Comparison of ENCODE assay signal across 28 cellular contexts in the genomic region with DNA sequence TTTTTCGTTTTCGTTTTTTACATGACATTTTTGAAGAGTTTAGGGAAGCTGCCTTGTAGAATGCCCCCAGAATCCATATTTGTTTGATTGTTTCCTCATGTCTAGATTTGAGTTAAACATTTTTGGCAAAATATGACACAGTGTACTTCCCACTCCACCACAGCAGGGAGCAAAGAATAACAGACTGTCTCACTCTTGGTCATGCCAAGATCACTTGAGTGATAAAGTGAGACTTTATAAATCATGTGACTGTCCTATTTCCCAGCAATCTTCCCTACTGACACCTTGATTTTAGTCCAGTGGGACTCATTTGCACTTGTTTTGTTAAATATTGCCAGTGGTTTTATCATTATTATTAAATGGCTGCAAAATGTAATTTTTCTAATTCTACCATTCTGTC. TPM values are rescaled to one million over a fixed set of nuclear protein-coding genes. Genes with fewer than 3 reads are reported as not detected.
DNase-seq lines count a peak whose midpoint lies in the region; ATAC-seq, FAIRE-seq and TF ChIP-seq lines count a peak whose summit lies in the region.
"Had no signal": no experiment of that assay in that cellular context is flagged by ENCODE, and none has a peak within 500 bp of the region (broad histone marks: within the 10 kb centered on the region; RNA-seq: fewer than 3 reads in every experiment).

No MANE protein-coding gene starts in this region.

- dilution Hi-C loops in endothelial cell of umbilical vein (cut with MboI; ENCODE audit: extremely low pct_ligation_motif_present, low sequenced_read_pairs), result no loop called here

- no peaks in the 10 kb centered on the region for H3K36me3 ChIP-seq in GM23338 (ENCODE audit: insufficient read depth)
- no peaks in the 10 kb centered on the region for H3K36me3 ChIP-seq in OCI-LY7 (ENCODE audit: insufficient read depth, low read length)
- no peaks in the 10 kb centered on the region for H3K36me3 ChIP-seq in endothelial cell of umbilical vein (ENCODE audit: control insufficient read depth in 2 of 2, extremely low read depth in 1 of 2, insufficient read depth in 2 of 2, low read length in 2 of 2)
- no peaks in the 10 kb centered on the region for H3K36me3 ChIP-seq in mucosa of descending colon (ENCODE audit: low read depth)
- H3K36me3 ChIP-seq: esophagus squamous epithelium, neutrophil, SJSA1, tibial artery had no signal

- no peaks in the 10 kb centered on the region for H3K9me3 ChIP-seq in OCI-LY7 (ENCODE audit: low read length)
- no peaks in the 10 kb centered on the region for H3K9me3 ChIP-seq in endothelial cell of umbilical vein (replicated peaks; ENCODE audit: control insufficient read depth, insufficient read depth, low read length)
- H3K9me3 ChIP-seq in mucosa of descending colon, result no peaks in the 10 kb centered on the region
- H3K9me3 ChIP-seq: esophagus squamous epithelium, neutrophil, psoas muscle, SJSA1, tibial artery had no signal

- no peak overlapping the region for H3K4me3 Mint-ChIP-seq in GM23338
- H3K4me3 Mint-ChIP-seq: activated CD8-positive, alpha-beta memory T cell treated with anti-CD3 and anti-CD28 coated beads, Interleukin-2, amount 10 ng/mL, durations not matched to agents 7 days and 5 days; CD4-positive, CD25-positive, alpha-beta regulatory T cell; memory B cell; stimulated activated naive CD8-positive, alpha-beta T cell treated with anti-CD3 and anti-CD28 coated beads, Interleukin-15, amount 100 ng/mL, for 72 hours had no signal

- ATAC-seq in GM23338 (no peak), mucosa of descending colon (no peak), GM19455 (IDR thresholded peaks at IDR 0.05; ENCODE audit: unreplicated experiment) (no peak)
- ATAC-seq: activated CD8-positive, alpha-beta memory T cell treated with anti-CD3 and anti-CD28 coated beads, Interleukin-2, amount 10 ng/mL, durations not matched to agents 7 days and 5 days; psoas muscle; stimulated activated naive CD8-positive, alpha-beta T cell treated with anti-CD3 and anti-CD28 coated beads, Interleukin-15, amount 100 ng/mL, for 72 hours had no signal

- no peak for FAIRE-seq in endothelial cell of umbilical vein (lab: Jason Lieb, UNC)
- no peak for FAIRE-seq in HTR-8/SVneo (lab: Jason Lieb, UNC)
- FAIRE-seq: bronchial epithelial cell, RCC 7860 had no signal

- BruUV-seq in OCI-LY7 (replicated peaks; lab: Mats Ljungman, UMichigan) (no TSS peak), endothelial cell of umbilical vein (replicated peaks; lab: Mats Ljungman, UMichigan) (no TSS peak)

- DNase-seq in GM23338 (ENCODE audit: low spot score), result no peak
- no peak for DNase-seq in OCI-LY7 (ENCODE audit: low spot score)
- DNase-seq in endothelial cell of umbilical vein (ENCODE audit: low read depth, low spot score), result peak; percentile 25
- DNase-seq in smooth muscle cell of the brain vasculature (ENCODE audit: low read depth, low spot score), result peak; percentile 41
- DNase-seq in AML-193 (lab: John Stamatoyannopoulos, UW), result no peak
- DNase-seq in mucosa of descending colon, result no peak
- no peak for DNase-seq in HTR-8/SVneo (ENCODE audit: insufficient read length, low spot score)
- DNase-seq: activated CD4-positive, CD25-positive, alpha-beta regulatory T cell; activated CD8-positive, alpha-beta memory T cell treated with anti-CD3 and anti-CD28 coated beads, Interleukin-2, amount 10 ng/mL, durations not matched to agents 7 days and 5 days; activated naive CD4-positive, alpha-beta T cell treated with Interleukin-2 at 50 U/mL for 16 hours; activated T-cell treated with anti-CD3 and anti-CD28 coated beads, Interleukin-2, amount 50 U/mL, for 48 hours; CD4-positive, CD25-positive, alpha-beta regulatory T cell; esophagus squamous epithelium; GDM1; HCEC 1CT; Kasumi-1; NCI-H1092 treated with DMSO at 0.1 percent for 48 hours; NCI-H1930; NCI-H69; psoas muscle; stimulated activated naive CD8-positive, alpha-beta T cell treated with anti-CD3 and anti-CD28 coated beads, Interleukin-15, amount 100 ng/mL, for 72 hours; tibial artery had no signal

- CTCF ChIA-PET in OCI-LY7 (lab: Charles Lee; ENCODE audit: unreplicated experiment), result no interaction called here
- CTCF ChIA-PET in endothelial cell of umbilical vein (lab: Charles Lee), result interaction anchor here (0.9 to 1.0 kb wide), 3 partner anchors 20 to 102 kb away, joined by 3 to 4 read pairs (median 3); no protein-coding TSS in a partner anchor

- H3K4me1 ChIP-seq in GM23338 (ENCODE audit: insufficient read depth), result no peaks in the 10 kb centered on the region
- peaks cover 37% of the 10 kb centered on the region for H3K4me1 ChIP-seq in OCI-LY7 (ENCODE audit: insufficient read depth, low read length, poor library complexity, severe bottlenecking)
- H3K4me1 ChIP-seq in endothelial cell of umbilical vein (ENCODE audit: control insufficient read depth, extremely low read depth, insufficient read depth, low read length), result no peaks in the 10 kb centered on the region
- no peaks in the 10 kb centered on the region for H3K4me1 ChIP-seq in mucosa of descending colon (ENCODE audit: low read depth)
- H3K4me1 ChIP-seq: psoas muscle, SJSA1 had no signal

- H3K79me2 ChIP-seq in GM23338 (replicated peaks; ENCODE audit: insufficient read depth) (no peaks in the 10 kb centered on the region), OCI-LY7 (ENCODE audit: insufficient read depth, low read depth, low read length) (no peaks in the 10 kb centered on the region), endothelial cell of umbilical vein (ENCODE audit: control insufficient read depth, insufficient read depth, low read length) (no peaks in the 10 kb centered on the region)

- no peaks in the 10 kb centered on the region for H3K9me1 ChIP-seq in endothelial cell of umbilical vein (replicated peaks; ENCODE audit: control insufficient read depth, extremely low read depth, insufficient read depth, low read length)

- POLR2A ChIA-PET in OCI-LY7 (lab: Charles Lee), result interaction anchor here (1.7 kb wide), 1 partner anchor 43 kb away, joined by 6 read pairs; no protein-coding TSS in a partner anchor
- POLR2A ChIA-PET in endothelial cell of umbilical vein (lab: Charles Lee), result no interaction called here

- H3K9ac ChIP-seq in endothelial cell of umbilical vein (replicated peaks; ENCODE audit: extremely low read depth, insufficient read depth, low read length), result no peak overlapping the region

- no peak for TF ChIP-seq POLR2A in endothelial cell of umbilical vein (IDR thresholded peaks at IDR 0.05; ENCODE audit: low read depth, low read length)

- H3K4me2 ChIP-seq in GM23338, result no peak overlapping the region
- no peak overlapping the region for H3K4me2 ChIP-seq in OCI-LY7 (ENCODE audit: low read length)
- H3K4me2 ChIP-seq in endothelial cell of umbilical vein (ENCODE audit: insufficient read depth, low read length), result no peak overlapping the region

- H2AFZ ChIP-seq in GM23338 (peak overlapping the region; percentile 9; the same call in 1 of the 2 replicates), OCI-LY7 (ENCODE audit: low read length) (0 out of 2 replicates have a peak overlapping the region, but pooled peaks have one; percentile 8), endothelial cell of umbilical vein (ENCODE audit: low read depth, low read length) (no peak overlapping the region)

- H3K27me3 Mint-ChIP-seq in GM23338 (ENCODE audit: insufficient read depth, low read depth, poor library complexity), result peaks cover 3% of the 10 kb centered on the region
- H3K27me3 Mint-ChIP-seq: memory B cell had no signal

- no peaks in the 10 kb centered on the region for H4K20me1 ChIP-seq in GM23338 (replicated peaks; ENCODE audit: insufficient read depth)
- no peaks in the 10 kb centered on the region for H4K20me1 ChIP-seq in OCI-LY7 (ENCODE audit: insufficient read depth, low read length)
- H4K20me1 ChIP-seq in endothelial cell of umbilical vein (replicated peaks; ENCODE audit: control insufficient read depth, extremely low read depth, insufficient read depth, low read length), result no peaks in the 10 kb centered on the region

- H3K27me3 ChIP-seq in GM23338 (ENCODE audit: insufficient read depth) (no peaks in the 10 kb centered on the region), endothelial cell of umbilical vein (ENCODE audit: control insufficient read depth in 2 of 2, insufficient read depth in 2 of 2, low read length in 2 of 2) (peaks cover 4 to 5% of the 10 kb centered on the region in 2 experiments)
- H3K27me3 ChIP-seq: esophagus squamous epithelium, neutrophil, tibial artery had no signal

- H3K4me3 ChIP-seq in GM23338 (no peak overlapping the region), OCI-LY7 (ENCODE audit: low read depth, low read length, poor library complexity, severe bottlenecking) (no peak overlapping the region), endothelial cell of umbilical vein (replicated peaks in 1 of 3; ENCODE audit: insufficient read depth in 1 of 3, low read depth in 1 of 3, low read length in 3 of 3) (no peak overlapping the region), mucosa of descending colon (no peak overlapping the region)
- H3K4me3 ChIP-seq: esophagus squamous epithelium, psoas muscle, SJSA1, tibial artery had no signal

- H3K9me2 ChIP-seq in GM23338 (ENCODE audit: insufficient read depth) (no peaks in the 10 kb centered on the region), OCI-LY7 (ENCODE audit: insufficient read depth, low read length) (no peaks in the 10 kb centered on the region)

- no peaks in the 10 kb centered on the region for H3K36me3 Mint-ChIP-seq in GM23338 (ENCODE audit: low read depth)
- H3K36me3 Mint-ChIP-seq: activated CD8-positive, alpha-beta memory T cell treated with anti-CD3 and anti-CD28 coated beads, Interleukin-2, amount 10 ng/mL, durations not matched to agents 7 days and 5 days; CD4-positive, CD25-positive, alpha-beta regulatory T cell; memory B cell had no signal

- no peak overlapping the region for H3K27ac ChIP-seq in GM23338 (ENCODE audit: low read depth)
- no peak overlapping the region for H3K27ac ChIP-seq in OCI-LY7 (ENCODE audit: low read depth, low read length, poor library complexity, severe bottlenecking)
- H3K27ac ChIP-seq in endothelial cell of umbilical vein (ENCODE audit: insufficient read depth, low read depth, low read length), result no peak overlapping the region
- H3K27ac ChIP-seq: esophagus squamous epithelium, neutrophil, psoas muscle, SJSA1, tibial artery had no signal

- TF ChIP-seq CTCF in GM23338 (conservative IDR thresholded peaks at IDR 0.05; ENCODE audit: low read depth in 2 of 2), result no peak
- no peak for TF ChIP-seq CTCF in OCI-LY7 (conservative IDR thresholded peaks at IDR 0.05; ENCODE audit: low read length)
- no peak for TF ChIP-seq CTCF in endothelial cell of umbilical vein (IDR thresholded peaks at IDR 0.05; ENCODE audit: extremely low read depth in 1 of 2, insufficient read depth in 1 of 2, low read depth in 1 of 2, low read length in 2 of 2)
- TF ChIP-seq CTCF in mucosa of descending colon (IDR thresholded peaks at IDR 0.05), result no peak

- H3F3A ChIP-seq in GM23338 (replicated peaks; ENCODE audit: low read depth), result no peaks in the 10 kb centered on the region

- no peak overlapping the region for H3K27ac Mint-ChIP-seq in GM23338
- H3K27ac Mint-ChIP-seq: activated CD8-positive, alpha-beta memory T cell treated with anti-CD3 and anti-CD28 coated beads, Interleukin-2, amount 10 ng/mL, durations not matched to agents 7 days and 5 days; memory B cell; stimulated activated naive CD8-positive, alpha-beta T cell treated with anti-CD3 and anti-CD28 coated beads, Interleukin-15, amount 100 ng/mL, for 72 hours had no signal

- no peaks in the 10 kb centered on the region for H3K4me1 Mint-ChIP-seq in GM23338
- H3K4me1 Mint-ChIP-seq: activated CD8-positive, alpha-beta memory T cell treated with anti-CD3 and anti-CD28 coated beads, Interleukin-2, amount 10 ng/mL, durations not matched to agents 7 days and 5 days; CD4-positive, CD25-positive, alpha-beta regulatory T cell had no signal

- intact Hi-C loops in OCI-LY7 (cut with micrococcal nuclease; ENCODE audit: unreplicated experiment) (no loop called here), endothelial cell of umbilical vein (cut with micrococcal nuclease) (no loop called here), mucosa of descending colon (cut with DNase I, micrococcal nuclease) (no loop called here)

- H3K9me3 Mint-ChIP-seq in GM23338, result no peaks in the 10 kb centered on the region; the same call in 2 of the 3 replicates
- H3K9me3 Mint-ChIP-seq: memory B cell; stimulated activated naive CD8-positive, alpha-beta T cell treated with anti-CD3 and anti-CD28 coated beads, Interleukin-15, amount 100 ng/mL, for 72 hours had no signal

RNA-seq across cellular contexts. Expression of a gene that starts 44.4 kb away (rescaled TPM):
- 23.0 and 29.7 TPM in 2 replicates for total RNA-seq in GM23338 (2014; rRNA removed; shearing (Covaris generic))
- 6.8 and 8.1 TPM in 2 replicates for polyA plus RNA-seq in GM23338 (2016; fragmentation: Nextera tagmentation; extraction: Ambion mirVana)
- 33.7 and 41.7 TPM in 2 replicates for total RNA-seq in OCI-LY7 (2014; rRNA removed; shearing (Covaris generic))
- 59.7 and 62.0 TPM in 2 replicates for total RNA-seq in OCI-LY7 (2022)
- 26.9 and 29.2 TPM in 2 replicates for total RNA-seq in endothelial cell of umbilical vein
- polyA plus RNA-seq in endothelial cell of umbilical vein, result 11.0 and 13.5 TPM in 2 replicates
- polyA plus RNA-seq in endothelial cell of umbilical vein (2011; cell fraction: cytosol; rRNA removed), result 13.5 and 13.8 TPM in 2 replicates
- polyA plus RNA-seq in endothelial cell of umbilical vein (2011; cell fraction: nucleus; rRNA removed), result 24.6 and 28.5 TPM in 2 replicates
- 17.1 and 19.4 TPM in 2 replicates for polyA plus RNA-seq in endothelial cell of umbilical vein (2012)
- polyA minus RNA-seq in endothelial cell of umbilical vein, result 21.6 and 25.7 TPM in 2 replicates
- polyA minus RNA-seq in endothelial cell of umbilical vein (2011; cell fraction: cytosol; rRNA and poly(A)+ RNA removed), result 3.6 TPM
- 38.7 and 46.7 TPM in 2 replicates for polyA minus RNA-seq in endothelial cell of umbilical vein (2011; cell fraction: nucleus; rRNA and poly(A)+ RNA removed)
- 10 to 100 TPM; 14.6 to 20.0 (median 19.8) TPM for total RNA-seq in mucosa of descending colon

Comparison
In these comparisons a context has a peak if more than half of its experiments do, and no peak if none do; other contexts are left out.
1. DNase-seq: peak in endothelial cell of umbilical vein (single experiment) and smooth muscle cell of the brain vasculature (single experiment); none in GM23338 (single experiment), OCI-LY7 (single experiment), AML-193 (0 of 2), mucosa of descending colon (0 of 3) and HTR-8/SVneo (single experiment).